19 cellular contexts compared by ENCODE assay signal in genomic region chr7:149683898-149684297, GRCh38.
A peak's percentile ranks its signal among the peaks of the same experiment; 100 is the strongest.
DNase-seq lines count a peak whose midpoint lies in the region; ATAC-seq, FAIRE-seq and TF ChIP-seq lines count a peak whose summit lies in the region.
"Had no signal": no experiment of that assay in that cellular context is flagged by ENCODE, and none has a peak within 500 bp of the region (broad histone marks: within the 10 kb centered on the region; RNA-seq: fewer than 3 reads in every experiment).

No MANE protein-coding gene starts in this region.

- H3K36me3 ChIP-seq in GM12878 (ENCODE audit: control insufficient read depth in 2 of 2, insufficient read depth in 2 of 2, low read length in 1 of 2) (no peaks in the 10 kb centered on the region), kidney (ENCODE audit: control insufficient read depth in 1 of 2, insufficient read depth in 2 of 2, low read length in 2 of 2) (no peaks in the 10 kb centered on the region), smooth muscle cell (ENCODE audit: low read depth) (no peaks in the 10 kb centered on the region)
- H3K36me3 ChIP-seq: BE2C; BLaER1 treated with 17β-estradiol and CSF1 and Interleukin-3, amounts not matched to agents 10 nM and 100 nM had no signal

- no peak for TF ChIP-seq POLR2A in GM12878 (IDR thresholded peaks at IDR 0.05; ENCODE audit: low read depth, low read length)

- RAD21 ChIA-PET in GM12878 (lab: Charles Lee; ENCODE audit: unreplicated experiment) = interaction anchor here (0.8 kb wide), 1 partner anchor 78 kb away, joined by 3 read pairs; no protein-coding TSS in a partner anchor

- H3K36me3 Mint-ChIP-seq in activated T-cell treated with anti-CD3 and anti-CD28 coated beads, Interleukin-2, amount 50 U/mL, for 4 hours (ENCODE audit: insufficient read depth) = peaks cover 2% of the 10 kb centered on the region
- H3K36me3 Mint-ChIP-seq: CD4-positive, alpha-beta memory T cell had no signal

- 14% methylated on average over 2 of the region's 2 CpGs for whole genome bisulfite sequencing in GM12878 (ENCODE audit: insufficient coverage, insufficient replicate concordance, low lambda C conversion rate, missing lambda C conversion rate)
- WGBS in smooth muscle cell (ENCODE audit: low lambda C conversion rate) = 93% methylated on average over 2 of the region's 2 CpGs

- no peak for TF ChIP-seq RAD21 in GM12878 (IDR thresholded peaks at IDR 0.05; ENCODE audit: insufficient read depth, low read depth, low read length)

- SMC1A ChIA-PET in GM12878 (lab: Charles Lee; ENCODE audit: uncharacterized antibody, unreplicated experiment) = interaction anchor here (0.9 to 2.1 kb wide), 2 partner anchors 21 to 58 kb away, joined by 3 to 9 read pairs; no protein-coding TSS in a partner anchor

- H3K9me3 ChIP-seq in GM12878 (replicated peaks; ENCODE audit: control insufficient read depth, insufficient read depth, low read length) = no peaks in the 10 kb centered on the region; the same call in 2 of the 3 replicates
- H3K9me3 ChIP-seq in kidney (ENCODE audit: control insufficient read depth in 1 of 2, low read length in 2 of 2) = peaks cover 0 to 4% of the 10 kb centered on the region in 2 donors
- H3K9me3 ChIP-seq in smooth muscle cell (replicated peaks; ENCODE audit: low read depth) = no peaks in the 10 kb centered on the region
- H3K9me3 ChIP-seq: BE2C had no signal

- H2AFZ ChIP-seq in GM12878 (ENCODE audit: control insufficient read depth, low read depth, low read length) (no peak overlapping the region), smooth muscle cell (ENCODE audit: low read depth) (no peak overlapping the region)

- no peak for ATAC-seq in GM12878
- no peak for ATAC-seq in activated T-cell treated with anti-CD3 and anti-CD28 coated beads, Interleukin-2, amount 50 U/mL, for 4 hours

- no peaks in the 10 kb centered on the region for H3K27me3 ChIP-seq in GM12878 (replicated peaks in 1 of 2; ENCODE audit: control insufficient read depth in 2 of 2, insufficient read depth in 2 of 2, low read length in 1 of 2)
- no peaks in the 10 kb centered on the region for H3K27me3 ChIP-seq in smooth muscle cell (ENCODE audit: low read depth)
- H3K27me3 ChIP-seq: BLaER1 treated with 17β-estradiol and CSF1 and Interleukin-3, amounts not matched to agents 10 nM and 100 nM had no signal

- POLR2A ChIA-PET in GM12878 (lab: Charles Lee) = no interaction called here

- H3K4me2 ChIP-seq in GM12878 (ENCODE audit: control insufficient read depth, insufficient read depth) = no peak overlapping the region
- no peak overlapping the region for H3K4me2 ChIP-seq in smooth muscle cell

- CTCF ChIA-PET in GM12878 (lab: Yijun Ruan, JAX) = interaction anchor here (0.9 to 2.8 kb wide), 5 partner anchors 13 to 656 kb away, joined by 3 to 14 read pairs (median 6); no protein-coding TSS in a partner anchor

- no peak overlapping the region for H3K9ac ChIP-seq in GM12878 (ENCODE audit: control insufficient read depth, insufficient read depth, low read length)
- no peak overlapping the region for H3K9ac ChIP-seq in kidney (ENCODE audit: low read length in 2 of 2)
- no peak overlapping the region for H3K9ac ChIP-seq in smooth muscle cell (ENCODE audit: low read depth)
- H3K9ac ChIP-seq: BLaER1 treated with 17β-estradiol and CSF1 and Interleukin-3, amounts not matched to agents 10 nM and 100 nM had no signal

- BruUV-seq in GM12878 (replicated peaks; lab: Mats Ljungman, UMichigan) = no TSS peak

- in situ Hi-C loops in GM12878 (cut with MboI) = no loop called here

- H4K20me1 ChIP-seq in GM12878 (ENCODE audit: control insufficient read depth, insufficient read depth) (no peaks in the 10 kb centered on the region), smooth muscle cell (ENCODE audit: low read depth) (no peaks in the 10 kb centered on the region)
- H4K20me1 ChIP-seq: BLaER1 treated with 17β-estradiol and CSF1 and Interleukin-3, amounts not matched to agents 10 nM and 100 nM had no signal

- H3K27ac ChIP-seq in GM12878 (ENCODE audit: control insufficient read depth, insufficient read depth) = no peak overlapping the region
- H3K27ac ChIP-seq in kidney (ENCODE audit: low read depth in 2 of 2, low read length in 2 of 2) = no peak overlapping the region
- H3K27ac ChIP-seq in smooth muscle cell (ENCODE audit: low read depth) = no peak overlapping the region
- no peak overlapping the region for H3K27ac ChIP-seq in caudate nucleus (ENCODE audit: low read depth, low read length)
- H3K27ac ChIP-seq: BLaER1 treated with 17β-estradiol and CSF1 and Interleukin-3, amounts not matched to agents 10 nM and 100 nM had no signal

- intact Hi-C loops in GM12878 (cut with micrococcal nuclease; ENCODE audit: unreplicated experiment) (no loop called here), kidney (cut with DNase I) (no loop called here)

- no peaks in the 10 kb centered on the region for H3K4me1 Mint-ChIP-seq in activated T-cell treated with anti-CD3 and anti-CD28 coated beads, Interleukin-2, amount 50 U/mL, for 4 hours (ENCODE audit: low read depth)
- H3K4me1 Mint-ChIP-seq: CD4-positive, alpha-beta memory T cell had no signal

- TF ChIP-seq CTCF in GM12878 (IDR thresholded peaks at IDR 0.05 in 2 of 3, conservative IDR thresholded peaks at IDR 0.05 in 1 of 3; ENCODE audit: control insufficient read depth in 2 of 3, extremely low read depth in 1 of 3, insufficient read depth in 1 of 3, low read depth in 3 of 3, low read length in 3 of 3) (no peak), kidney (IDR thresholded peaks at IDR 0.05; ENCODE audit: borderline replicate concordance, extremely low read depth, insufficient read depth) (no peak), smooth muscle cell (IDR thresholded peaks at IDR 0.05; ENCODE audit: borderline replicate concordance, insufficient read depth, poor library complexity, severe bottlenecking) (no peak)

- H3K4me1 ChIP-seq in GM12878 (ENCODE audit: control insufficient read depth, insufficient read depth, low read length) (no peaks in the 10 kb centered on the region), kidney (ENCODE audit: control insufficient read depth in 1 of 2, insufficient read depth in 1 of 2, low read depth in 1 of 2, low read length in 2 of 2) (no peaks in the 10 kb centered on the region), smooth muscle cell (ENCODE audit: low read depth) (no peaks in the 10 kb centered on the region)
- H3K4me1 ChIP-seq: BE2C had no signal

- peaks cover 36% of the 10 kb centered on the region for H3K27me3 Mint-ChIP-seq in activated T-cell treated with anti-CD3 and anti-CD28 coated beads, Interleukin-2, amount 50 U/mL, for 4 hours (ENCODE audit: low read depth)

- H3K79me2 ChIP-seq in GM12878 (ENCODE audit: control insufficient read depth, insufficient read depth, low read length) (no peaks in the 10 kb centered on the region), smooth muscle cell (ENCODE audit: low read depth) (no peaks in the 10 kb centered on the region)

- TF ChIP-seq EP300 in GM12878 (IDR thresholded peaks at IDR 0.05; ENCODE audit: borderline replicate concordance in 1 of 2, control insufficient read depth in 1 of 2, low read depth in 2 of 2, low read length in 2 of 2) = no peak

- peaks cover 9% of the 10 kb centered on the region for H3K9me3 Mint-ChIP-seq in activated T-cell treated with anti-CD3 and anti-CD28 coated beads, Interleukin-2, amount 50 U/mL, for 4 hours

- H3K4me3 Mint-ChIP-seq in activated T-cell treated with anti-CD3 and anti-CD28 coated beads, Interleukin-2, amount 50 U/mL, for 4 hours = no peak overlapping the region
- H3K4me3 Mint-ChIP-seq: CD4-positive, alpha-beta memory T cell had no signal

- no peaks in the 10 kb centered on the region for H3F3A ChIP-seq in smooth muscle cell (ENCODE audit: low read depth)

- DNase-seq in RCC 7860 (ENCODE audit: low spot score) (no peak), GM12878 (ENCODE audit: low read depth, low spot score) (no peak), kidney (no peak), smooth muscle cell (lab: John Stamatoyannopoulos, UW; ENCODE audit: unreplicated experiment) (no peak), AG08395 (ENCODE audit: low spot score) (no peak), caudate nucleus (lab: John Stamatoyannopoulos, UW) (no peak)
- no peak for DNase-seq in activated T-cell treated with anti-CD3 and anti-CD28 coated beads, Interleukin-2, amount 50 U/mL, for 4 hours
- DNase-seq: AML-193; BE2C; Calu3; CD4-positive, alpha-beta memory T cell; COR-L47; DMS53; DMS79 treated with DMSO at 0.1 percent for 48 hours; H7; HCEC 1CT had no signal

- peak; percentile 45 for FAIRE-seq in G401.6 (lab: Jason Lieb, UNC)
- FAIRE-seq in RCC 7860 (lab: Jason Lieb, UNC) = peak; percentile 38
- no peak for FAIRE-seq in GM12878 (lab: Jason Lieb, UNC)
- peak; percentile 83 for FAIRE-seq in kidney (lab: Jason Lieb, UNC)
- FAIRE-seq: H1 had no signal

- H3K4me3 ChIP-seq in GM12878 (no peak overlapping the region), kidney (ENCODE audit: low read length in 2 of 2) (no peak overlapping the region), smooth muscle cell (no peak overlapping the region)
- H3K4me3 ChIP-seq: BLaER1 treated with 17β-estradiol and CSF1 and Interleukin-3, amounts not matched to agents 10 nM and 100 nM had no signal

TF ChIP-seq in GM12878, 131 proteins besides CTCF, POLR2A, EP300 and RAD21:
- peak; percentile 10; the same call in 1 of the 2 replicates for TF ChIP-seq SPI1 (IDR thresholded peaks at IDR 0.05; ENCODE audit: borderline replicate concordance, insufficient read depth, low read depth, low read length)
- TF ChIP-seq CHD1 (IDR thresholded peaks at IDR 0.05; ENCODE audit: low read depth, low read length) = no peak
- no peak for TF ChIP-seq SMAD5 (IDR thresholded peaks at IDR 0.05; ENCODE audit: low read depth)
